13 cellular contexts compared by ENCODE assay signal in genomic region chr12:93438266-93439050, GRCh38. TPM values are rescaled to one million over a fixed set of nuclear protein-coding genes. Genes with fewer than 3 reads are reported as not detected.
A peak's percentile ranks its signal among the peaks of the same experiment; 100 is the strongest.
DNase-seq lines count a peak whose midpoint lies in the region; ATAC-seq and TF ChIP-seq lines count a peak whose summit lies in the region.
"Had no signal": no experiment of that assay in that cellular context is flagged by ENCODE, and none has a peak within 500 bp of the region (broad histone marks: within the 10 kb centered on the region; RNA-seq: fewer than 3 reads in every experiment).

No MANE protein-coding gene starts in this region.

- intact Hi-C loops in activated CD4-positive, alpha-beta memory T cell treated with anti-CD3 and anti-CD28 coated beads for 36 hours (cut with micrococcal nuclease) = loop anchor here (5.0 kb wide), 1 partner anchor 271 kb away; no protein-coding TSS in a partner anchor

- peak overlapping the region; percentile 1 for H3K4me3 Mint-ChIP-seq in activated CD4-positive, alpha-beta memory T cell treated with anti-CD3 and anti-CD28 coated beads for 36 hours
- H3K4me3 Mint-ChIP-seq in naive B cell = peak overlapping the region in 6 of 8 donors; percentile 5 to 90 (median 29)

- no peak for TF ChIP-seq CTCF in GM12864 (IDR thresholded peaks at IDR 0.05; ENCODE audit: low read depth, low read length, missing control alignments)

- H3K9ac ChIP-seq in BLaER1 treated with 17β-estradiol and CSF1 and Interleukin-3, amounts not matched to agents 10 nM and 100 nM = peak overlapping the region in 1 of 11 experiments; percentile 99; a peak in 1 of 22 replicates

- H3K9me3 Mint-ChIP-seq in activated CD4-positive, alpha-beta memory T cell treated with anti-CD3 and anti-CD28 coated beads for 36 hours = no peaks in the 10 kb centered on the region
- H3K9me3 Mint-ChIP-seq in naive B cell = no peaks in the 10 kb centered on the region

- DNase-seq in GM12864 (ENCODE audit: low read depth) (no peak), naive B cell (no peak), NK-92 (lab: John Stamatoyannopoulos, UW; ENCODE audit: unreplicated experiment) (no peak), NCI-H345 treated with DMSO at 0.1 percent for 48 hours (lab: John Stamatoyannopoulos, UW; ENCODE audit: unreplicated experiment) (no peak)
- no peak for DNase-seq in activated CD4-positive, alpha-beta memory T cell treated with anti-CD3 and anti-CD28 coated beads for 36 hours
- DNase-seq in stimulated activated CD4-positive, alpha-beta T cell treated with anti-CD3 and anti-CD28 coated beads, Interleukin-2, amount 100 ng/mL, for 24 hours = no peak
- DNase-seq: brain microvascular endothelial cell, NCI-H1694, NCI-H748 treated with DMSO at 0.1 percent for 48 hours, pancreas, stomach had no signal

- CTCF ChIA-PET in activated CD4-positive, alpha-beta memory T cell treated with anti-CD3 and anti-CD28 coated beads for 36 hours (lab: Charles Lee) = interaction anchor here (0.5 to 6.3 kb wide), 7 partner anchors 19 to 342 kb away, joined by 3 to 72 read pairs (median 3); no protein-coding TSS in a partner anchor

- ATAC-seq in naive B cell (ENCODE audit: low read depth in 2 of 2) (no peak), GM18502 (IDR thresholded peaks at IDR 0.05; ENCODE audit: poor library complexity, unreplicated experiment) (no peak)
- ATAC-seq: pancreas had no signal

- H3K9me3 ChIP-seq in BLaER1 treated with 17β-estradiol and CSF1 and Interleukin-3, amounts not matched to agents 10 nM and 100 nM (replicated peaks in 1 of 11) = no peaks in the 10 kb centered on the region
- H3K9me3 ChIP-seq: pancreas, stomach had no signal

- no peak overlapping the region for H3K27ac ChIP-seq in BLaER1 treated with 17β-estradiol and CSF1 and Interleukin-3, amounts not matched to agents 10 nM and 100 nM
- H3K27ac ChIP-seq: brain microvascular endothelial cell, pancreas, stomach had no signal

- peaks cover 71 to 82% (median 80%) of the 10 kb centered on the region in 11 experiments for H4K20me1 ChIP-seq in BLaER1 treated with 17β-estradiol and CSF1 and Interleukin-3, amounts not matched to agents 10 nM and 100 nM

- no peak overlapping the region for H3K27ac Mint-ChIP-seq in activated CD4-positive, alpha-beta memory T cell treated with anti-CD3 and anti-CD28 coated beads for 36 hours
- H3K27ac Mint-ChIP-seq in naive B cell = peak overlapping the region in 5 of 6 donors; percentile 29 to 75 (median 61)

- no peaks in the 10 kb centered on the region for H3K27me3 Mint-ChIP-seq in activated CD4-positive, alpha-beta memory T cell treated with anti-CD3 and anti-CD28 coated beads for 36 hours
- no peaks in the 10 kb centered on the region for H3K27me3 Mint-ChIP-seq in naive B cell

- H3K4me1 Mint-ChIP-seq in activated CD4-positive, alpha-beta memory T cell treated with anti-CD3 and anti-CD28 coated beads for 36 hours (ENCODE audit: low read depth) = peaks cover 74% of the 10 kb centered on the region
- peaks cover 52 to 75% (median 70%) of the 10 kb centered on the region in 3 donors for H3K4me1 Mint-ChIP-seq in naive B cell

- POLR2A ChIA-PET in activated CD4-positive, alpha-beta memory T cell treated with anti-CD3 and anti-CD28 coated beads for 36 hours (lab: Charles Lee) = interaction anchor here (1.1 to 2.1 kb wide), 5 partner anchors 10 to 132 kb away, joined by 3 to 8 read pairs (median 3); no protein-coding TSS in a partner anchor

- peaks cover 9% of the 10 kb centered on the region for H3K36me3 Mint-ChIP-seq in activated CD4-positive, alpha-beta memory T cell treated with anti-CD3 and anti-CD28 coated beads for 36 hours
- no peaks in the 10 kb centered on the region for H3K36me3 Mint-ChIP-seq in naive B cell

- no peak overlapping the region for H3K4me3 ChIP-seq in BLaER1 treated with 17β-estradiol and CSF1 and Interleukin-3, amounts not matched to agents 10 nM and 100 nM
- H3K4me3 ChIP-seq in GM12864 (ENCODE audit: low read depth, low read length) = peak overlapping the region; percentile 13
- H3K4me3 ChIP-seq: pancreas, stomach had no signal

- H3K4me2 ChIP-seq in BLaER1 treated with 17β-estradiol and CSF1 and Interleukin-3, amounts not matched to agents 10 nM and 100 nM = peak overlapping the region; percentile 42 to 92 (median 85); a peak in 21 of 22 replicates

- H3K27me3 ChIP-seq in BLaER1 treated with 17β-estradiol and CSF1 and Interleukin-3, amounts not matched to agents 10 nM and 100 nM = no peaks in the 10 kb centered on the region
- H3K27me3 ChIP-seq: brain microvascular endothelial cell, pancreas, stomach had no signal

- H3K4me1 ChIP-seq in BLaER1 treated with 17β-estradiol and CSF1 and Interleukin-3, amounts not matched to agents 10 nM and 100 nM = peaks cover 71 to 81% (median 78%) of the 10 kb centered on the region in 10 experiments

- H3K36me3 ChIP-seq in BLaER1 treated with 17β-estradiol and CSF1 and Interleukin-3, amounts not matched to agents 10 nM and 100 nM = peaks cover 0 to 8% (median 0%) of the 10 kb centered on the region in 11 experiments; a peak in 4 of 22 replicates
- H3K36me3 ChIP-seq: pancreas, stomach had no signal

RNA-seq across cellular contexts. Expression of gene UBE2N, which starts 3.3 kb away (rescaled TPM):
- total RNA-seq in activated CD4-positive, alpha-beta memory T cell treated with anti-CD3 and anti-CD28 coated beads for 36 hours = 100 to 1,000 TPM; 177 TPM
- polyA plus RNA-seq in naive B cell (ENCODE audit: low read depth in 6 of 6) = 100 to 1,000 TPM; 152 to 210 (median 157) TPM

RNA-seq across cellular contexts. Expression of gene MRPL42, which starts 28.9 kb away (rescaled TPM):
- 10 to 100 TPM; 65.0 to 67.6 TPM for total RNA-seq in activated CD4-positive, alpha-beta memory T cell treated with anti-CD3 and anti-CD28 coated beads for 36 hours
- polyA plus RNA-seq in naive B cell (ENCODE audit: low read depth in 6 of 6) = 10 to 100 TPM; 80.8 to 98.2 (median 87.9) TPM
